ENCODE assay signal across 1 cellular context in genomic region chr7:66740302-66740979, GRCh38.
TF ChIP-seq lines count a peak whose summit lies in the region.

Gene RABGEF1 (plus strand): TSS chr7:66740733. CDS start chr7:66771900, 31,167 bp downstream.

TF ChIP-seq in HEK293, 187 proteins besides CTCF, POLR2A, EP300 and RAD21 (continued from another document):
- peak; percentile 15; the same call in 1 of the 2 replicates for TF ChIP-seq PATZ1 (tag by site-specific recombination; IDR thresholded peaks at IDR 0.05)
- TF ChIP-seq, protein P1, sequence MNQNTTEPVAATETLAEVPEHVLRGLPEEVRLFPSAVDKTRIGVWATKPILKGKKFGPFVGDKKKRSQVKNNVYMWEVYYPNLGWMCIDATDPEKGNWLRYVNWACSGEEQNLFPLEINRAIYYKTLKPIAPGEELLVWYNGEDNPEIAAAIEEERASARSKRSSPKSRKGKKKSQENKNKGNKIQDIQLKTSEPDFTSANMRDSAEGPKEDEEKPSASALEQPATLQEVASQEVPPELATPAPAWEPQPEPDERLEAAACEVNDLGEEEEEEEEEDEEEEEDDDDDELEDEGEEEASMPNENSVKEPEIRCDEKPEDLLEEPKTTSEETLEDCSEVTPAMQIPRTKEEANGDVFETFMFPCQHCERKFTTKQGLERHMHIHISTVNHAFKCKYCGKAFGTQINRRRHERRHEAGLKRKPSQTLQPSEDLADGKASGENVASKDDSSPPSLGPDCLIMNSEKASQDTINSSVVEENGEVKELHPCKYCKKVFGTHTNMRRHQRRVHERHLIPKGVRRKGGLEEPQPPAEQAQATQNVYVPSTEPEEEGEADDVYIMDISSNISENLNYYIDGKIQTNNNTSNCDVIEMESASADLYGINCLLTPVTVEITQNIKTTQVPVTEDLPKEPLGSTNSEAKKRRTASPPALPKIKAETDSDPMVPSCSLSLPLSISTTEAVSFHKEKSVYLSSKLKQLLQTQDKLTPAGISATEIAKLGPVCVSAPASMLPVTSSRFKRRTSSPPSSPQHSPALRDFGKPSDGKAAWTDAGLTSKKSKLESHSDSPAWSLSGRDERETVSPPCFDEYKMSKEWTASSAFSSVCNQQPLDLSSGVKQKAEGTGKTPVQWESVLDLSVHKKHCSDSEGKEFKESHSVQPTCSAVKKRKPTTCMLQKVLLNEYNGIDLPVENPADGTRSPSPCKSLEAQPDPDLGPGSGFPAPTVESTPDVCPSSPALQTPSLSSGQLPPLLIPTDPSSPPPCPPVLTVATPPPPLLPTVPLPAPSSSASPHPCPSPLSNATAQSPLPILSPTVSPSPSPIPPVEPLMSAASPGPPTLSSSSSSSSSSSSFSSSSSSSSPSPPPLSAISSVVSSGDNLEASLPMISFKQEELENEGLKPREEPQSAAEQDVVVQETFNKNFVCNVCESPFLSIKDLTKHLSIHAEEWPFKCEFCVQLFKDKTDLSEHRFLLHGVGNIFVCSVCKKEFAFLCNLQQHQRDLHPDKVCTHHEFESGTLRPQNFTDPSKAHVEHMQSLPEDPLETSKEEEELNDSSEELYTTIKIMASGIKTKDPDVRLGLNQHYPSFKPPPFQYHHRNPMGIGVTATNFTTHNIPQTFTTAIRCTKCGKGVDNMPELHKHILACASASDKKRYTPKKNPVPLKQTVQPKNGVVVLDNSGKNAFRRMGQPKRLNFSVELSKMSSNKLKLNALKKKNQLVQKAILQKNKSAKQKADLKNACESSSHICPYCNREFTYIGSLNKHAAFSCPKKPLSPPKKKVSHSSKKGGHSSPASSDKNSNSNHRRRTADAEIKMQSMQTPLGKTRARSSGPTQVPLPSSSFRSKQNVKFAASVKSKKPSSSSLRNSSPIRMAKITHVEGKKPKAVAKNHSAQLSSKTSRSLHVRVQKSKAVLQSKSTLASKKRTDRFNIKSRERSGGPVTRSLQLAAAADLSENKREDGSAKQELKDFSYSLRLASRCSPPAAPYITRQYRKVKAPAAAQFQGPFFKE (tag by site-specific recombination; IDR thresholded peaks at IDR 0.05; ENCODE audit: borderline replicate concordance): no peak
- TF ChIP-seq ZNF629 (tag by site-specific recombination; IDR thresholded peaks at IDR 0.05): peak; percentile 86
- TF ChIP-seq ZSCAN4 (tag by site-specific recombination; IDR thresholded peaks at IDR 0.05): no peak
- no peak for TF ChIP-seq IKZF3 (tag by site-specific recombination; IDR thresholded peaks at IDR 0.05)
- TF ChIP-seq GLIS1 (tag by site-specific recombination; IDR thresholded peaks at IDR 0.05): no peak
- TF ChIP-seq ZBTB7A (tag by site-specific recombination; IDR thresholded peaks at IDR 0.05; ENCODE audit: low read depth): no peak
- no peak for TF ChIP-seq SALL2 (tag by site-specific recombination; IDR thresholded peaks at IDR 0.05; ENCODE audit: borderline replicate concordance)
- no peak for TF ChIP-seq BCL6B (tag by site-specific recombination; IDR thresholded peaks at IDR 0.05)
- no peak; the same call in 1 of the 2 replicates for TF ChIP-seq ZNF843 (tag by site-specific recombination; IDR thresholded peaks at IDR 0.05)
- no peak for TF ChIP-seq PRDM1 (tag by site-specific recombination; IDR thresholded peaks at IDR 0.05)
- TF ChIP-seq ZNF518A (tag by site-specific recombination; conservative IDR thresholded peaks at IDR 0.05; ENCODE audit: low read depth): peak; percentile 56
- no peak for TF ChIP-seq ZNF16 (tag by site-specific recombination; IDR thresholded peaks at IDR 0.05; ENCODE audit: low read depth)
- peak; percentile 33; the same call in 1 of the 2 replicates for TF ChIP-seq SP7 (tag by site-specific recombination; IDR thresholded peaks at IDR 0.05)
- 0 out of 2 replicates have a peak, but pooled peaks have one; percentile 19 for TF ChIP-seq ZNF2 (tag by site-specific recombination; IDR thresholded peaks at IDR 0.05)
- 0 out of 2 replicates have a peak, but pooled peaks have one; percentile 16 for TF ChIP-seq ZNF394 (tag by site-specific recombination; IDR thresholded peaks at IDR 0.05; ENCODE audit: borderline replicate concordance)
- peak; percentile 90 for TF ChIP-seq KLF9 (tag by site-specific recombination; IDR thresholded peaks at IDR 0.05; ENCODE audit: low read depth)
- TF ChIP-seq ZNF660 (tag by site-specific recombination; IDR thresholded peaks at IDR 0.05): no peak
- no peak for TF ChIP-seq ZNF776 (tag by site-specific recombination; IDR thresholded peaks at IDR 0.05; ENCODE audit: borderline replicate concordance)
- TF ChIP-seq MYNN (tag by site-specific recombination; IDR thresholded peaks at IDR 0.05; ENCODE audit: borderline replicate concordance): no peak
- TF ChIP-seq ZSCAN16 (tag by site-specific recombination; IDR thresholded peaks at IDR 0.05): no peak
- no peak for TF ChIP-seq ZNF175 (tag by site-specific recombination; IDR thresholded peaks at IDR 0.05)
- no peak for TF ChIP-seq ZNF324 (tag by site-specific recombination; IDR thresholded peaks at IDR 0.05)
- 0 out of 2 replicates have a peak, but pooled peaks have one; percentile 25 for TF ChIP-seq ZBTB21 (tag by site-specific recombination; IDR thresholded peaks at IDR 0.05)
- TF ChIP-seq ZBTB17 (tag by site-specific recombination; IDR thresholded peaks at IDR 0.05): peak; percentile 73
- 0 out of 2 replicates have a peak, but pooled peaks have one; percentile 10 for TF ChIP-seq ZNF76 (tag by site-specific recombination; IDR thresholded peaks at IDR 0.05; ENCODE audit: borderline replicate concordance, low read depth)
- TF ChIP-seq HOXD13 (CRISPR knock-in tag; IDR thresholded peaks at IDR 0.05; ENCODE audit: borderline replicate concordance): no peak
- 0 out of 2 replicates have a peak, but pooled peaks have one; percentile 27 for TF ChIP-seq HOXC10 (CRISPR knock-in tag; IDR thresholded peaks at IDR 0.05)
- TF ChIP-seq ZSCAN30 (tag by site-specific recombination; IDR thresholded peaks at IDR 0.05): no peak; the same call in 1 of the 2 replicates
- no peak for TF ChIP-seq ZNF121 (tag by site-specific recombination; IDR thresholded peaks at IDR 0.05)
- peak; percentile 63; the same call in 1 of the 2 replicates for TF ChIP-seq KLF10 (tag by site-specific recombination; IDR thresholded peaks at IDR 0.05)
- no peak for TF ChIP-seq ZNF426 (tag by site-specific recombination; IDR thresholded peaks at IDR 0.05)
- TF ChIP-seq ZNF174 (tag by site-specific recombination; IDR thresholded peaks at IDR 0.05): no peak
- TF ChIP-seq ZNF24 (tag by site-specific recombination; IDR thresholded peaks at IDR 0.05): no peak
- peak; percentile 24; the same call in 1 of the 2 replicates for TF ChIP-seq SCRT1 (tag by site-specific recombination; IDR thresholded peaks at IDR 0.05; ENCODE audit: borderline replicate concordance)
- peak; percentile 87 for TF ChIP-seq ZBTB11 (tag by site-specific recombination; conservative IDR thresholded peaks at IDR 0.05; ENCODE audit: low read depth)
- no peak for TF ChIP-seq ZNF211 (tag by site-specific recombination; IDR thresholded peaks at IDR 0.05; ENCODE audit: low read depth)
- TF ChIP-seq ZNF677 (tag by site-specific recombination; IDR thresholded peaks at IDR 0.05): no peak
- no peak for TF ChIP-seq ZNF112 (tag by site-specific recombination; IDR thresholded peaks at IDR 0.05)
